ENCODE assay signal across 21 cellular contexts in the genomic region with DNA sequence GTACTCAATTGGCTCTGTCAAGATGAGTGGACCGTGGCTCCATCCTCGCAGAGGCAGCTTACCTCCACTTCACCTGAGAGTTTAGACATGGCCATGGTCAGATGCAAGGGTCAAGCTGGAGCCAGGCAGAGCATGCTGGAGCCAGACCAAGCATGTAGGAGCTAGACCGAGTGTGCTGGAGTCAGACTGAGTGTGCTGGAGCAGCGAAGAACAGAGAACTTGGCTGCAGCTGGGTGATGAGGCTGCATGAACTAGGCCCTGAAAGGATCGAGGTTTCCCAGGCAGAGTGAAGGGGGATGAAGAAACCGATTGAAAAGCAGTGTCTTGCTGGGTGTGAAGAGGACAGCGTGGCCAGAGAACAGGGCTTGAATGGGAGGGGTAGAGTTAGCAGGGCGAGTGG.
DNase-seq lines count a peak whose midpoint lies in the region; ATAC-seq and TF ChIP-seq lines count a peak whose summit lies in the region.
"Had no signal": no experiment of that assay in that cellular context is flagged by ENCODE, and none has a peak within 500 bp of the region (broad histone marks: within the 10 kb centered on the region; RNA-seq: fewer than 3 reads in every experiment).

No MANE protein-coding gene starts in this region.

- H3K27ac Mint-ChIP-seq in CD14-positive monocyte (peak overlapping the region in 2 of 7 donors; percentile 46 to 58), immature natural killer cell (peak overlapping the region in 5 of 6 donors; percentile 25 to 86 (median 71))
- no peak overlapping the region for H3K27ac Mint-ChIP-seq in activated CD4-positive, alpha-beta memory T cell treated with anti-CD3 and anti-CD28 coated beads for 36 hours

- POLR2A ChIA-PET in activated CD4-positive, alpha-beta memory T cell treated with anti-CD3 and anti-CD28 coated beads for 36 hours (lab: Charles Lee), result no interaction called here

- peaks cover 37% of the 10 kb centered on the region for H3K4me1 Mint-ChIP-seq in CD14-positive monocyte
- peaks cover 26 to 34% of the 10 kb centered on the region in 2 donors for H3K4me1 Mint-ChIP-seq in immature natural killer cell
- H3K4me1 Mint-ChIP-seq in activated CD4-positive, alpha-beta memory T cell treated with anti-CD3 and anti-CD28 coated beads for 36 hours (ENCODE audit: low read depth), result peaks cover 10% of the 10 kb centered on the region

- no peaks in the 10 kb centered on the region for H3K36me3 ChIP-seq in RWPE2 (ENCODE audit: low read depth)
- H3K36me3 ChIP-seq: MG63, SJCRH30 had no signal

- WGBS in lower leg skin, 2 donors, result 86 to 91% methylated on average over 7 to 8 of the region's 8 CpGs

- H3K27me3 ChIP-seq in RWPE2 (ENCODE audit: insufficient read depth, poor library complexity, severe bottlenecking), result no peaks in the 10 kb centered on the region
- H3K27me3 ChIP-seq: MG63, SJCRH30 had no signal

- H3K36me3 Mint-ChIP-seq in CD14-positive monocyte (peaks cover 30 to 34% of the 10 kb centered on the region in 2 donors), immature natural killer cell (no peaks in the 10 kb centered on the region)
- H3K36me3 Mint-ChIP-seq in activated CD4-positive, alpha-beta memory T cell treated with anti-CD3 and anti-CD28 coated beads for 36 hours, result no peaks in the 10 kb centered on the region

- H3K9me3 Mint-ChIP-seq in CD14-positive monocyte (peaks cover 0 to 2% (median 0%) of the 10 kb centered on the region in 7 donors), immature natural killer cell (no peaks in the 10 kb centered on the region)
- H3K9me3 Mint-ChIP-seq in activated CD4-positive, alpha-beta memory T cell treated with anti-CD3 and anti-CD28 coated beads for 36 hours, result no peaks in the 10 kb centered on the region

- no peaks in the 10 kb centered on the region for H3K9me3 ChIP-seq in RWPE2 (ENCODE audit: severe bottlenecking)
- H3K9me3 ChIP-seq: MG63, SJCRH30 had no signal

- TF ChIP-seq CTCF in CD14-positive monocyte (IDR thresholded peaks at IDR 0.05), result no peak
- TF ChIP-seq CTCF in RWPE2 (IDR thresholded peaks at IDR 0.05; ENCODE audit: poor library complexity, severe bottlenecking), result no peak
- no peak for TF ChIP-seq CTCF in lower leg skin (IDR thresholded peaks at IDR 0.05)

- H3K4me3 ChIP-seq in RWPE2 (ENCODE audit: severe bottlenecking), result no peak overlapping the region
- no peak overlapping the region for H3K4me3 ChIP-seq in lower leg skin (ENCODE audit: low read depth, poor library complexity, severe bottlenecking)
- H3K4me3 ChIP-seq: MG63, SJCRH30 had no signal

- intact Hi-C loops in CD14-positive monocyte (cut with micrococcal nuclease) (no loop called here), posterior vena cava (cut with DNase I) (no loop called here), lower leg skin (cut with DNase I; ENCODE audit: low total_unique reads) (no loop called here)
- intact Hi-C loops in activated CD4-positive, alpha-beta memory T cell treated with anti-CD3 and anti-CD28 coated beads for 36 hours (cut with micrococcal nuclease), result no loop called here

- DNase-seq in CD14-positive monocyte (ENCODE audit: low spot score) (peak; percentile 22), RWPE2 (ENCODE audit: low spot score) (peak; percentile 15), immature natural killer cell (no peak), posterior vena cava (ENCODE audit: low spot score) (peak; percentile 35), lower leg skin (ENCODE audit: low spot score in 2 of 2) (no peak), 8988T (no peak), cortex of kidney (lab: John Stamatoyannopoulos, UW) (no peak)
- no peak for DNase-seq in activated CD4-positive, alpha-beta memory T cell treated with anti-CD3 and anti-CD28 coated beads for 36 hours
- DNase-seq: DMS153; KBM-7; MG63; NCI-H2029; NCI-H446; NCI-H524 treated with DMSO at 0.1 percent for 48 hours; NCI-H774; NK-92 treated with Interleukin-12 subunit alpha and Interleukin-12 subunit beta, amount 100 ng/mL, for 24 hours; PC-3; SJCRH30 had no signal

- no peak for ATAC-seq in RWPE2 (ENCODE audit: low read depth)
- ATAC-seq: PC-3, Right ventricle myocardium inferior, SK-N-SH treated with all-trans-retinoic acid at 6 μM for 48 hours had no signal

- H3K27ac ChIP-seq in RWPE2 (ENCODE audit: poor library complexity, severe bottlenecking), result no peak overlapping the region
- H3K27ac ChIP-seq: C4-2B, SJCRH30 had no signal

- H3K4me1 ChIP-seq in RWPE2 (ENCODE audit: insufficient read depth, poor library complexity, severe bottlenecking), result peaks cover 6% of the 10 kb centered on the region
- H3K4me1 ChIP-seq: SJCRH30 had no signal

- H3K4me3 Mint-ChIP-seq in CD14-positive monocyte, result no peak overlapping the region
- no peak overlapping the region for H3K4me3 Mint-ChIP-seq in immature natural killer cell
- H3K4me3 Mint-ChIP-seq in activated CD4-positive, alpha-beta memory T cell treated with anti-CD3 and anti-CD28 coated beads for 36 hours, result no peak overlapping the region

- TF ChIP-seq POLR2A in lower leg skin (IDR thresholded peaks at IDR 0.05), result no peak

- no peaks in the 10 kb centered on the region for H3K27me3 Mint-ChIP-seq in CD14-positive monocyte (ENCODE audit: low read depth in 3 of 3)
- peaks cover 2 to 10% (median 7%) of the 10 kb centered on the region in 3 donors for H3K27me3 Mint-ChIP-seq in immature natural killer cell (ENCODE audit: low read depth in 3 of 3)
- H3K27me3 Mint-ChIP-seq in activated CD4-positive, alpha-beta memory T cell treated with anti-CD3 and anti-CD28 coated beads for 36 hours, result no peaks in the 10 kb centered on the region

- CTCF ChIA-PET in activated CD4-positive, alpha-beta memory T cell treated with anti-CD3 and anti-CD28 coated beads for 36 hours (lab: Charles Lee), result interaction anchor here (1.2 to 9.0 kb wide), 2 partner anchors 24 to 32 kb away, joined by 3 to 244 read pairs; no protein-coding TSS in a partner anchor

Comparison
In these comparisons a context has a peak if more than half of its experiments do, and no peak if none do; other contexts are left out.
1. DNase-seq: peak in CD14-positive monocyte (single experiment), RWPE2 (single experiment) and posterior vena cava (single experiment); none in immature natural killer cell (0 of 3), activated CD4-positive, alpha-beta memory T cell treated with anti-CD3 and anti-CD28 coated beads for 36 hours (single experiment), lower leg skin (0 of 2), 8988T (single experiment) and cortex of kidney (single experiment).